1 cellular context compared by ENCODE assay signal in the genomic region with DNA sequence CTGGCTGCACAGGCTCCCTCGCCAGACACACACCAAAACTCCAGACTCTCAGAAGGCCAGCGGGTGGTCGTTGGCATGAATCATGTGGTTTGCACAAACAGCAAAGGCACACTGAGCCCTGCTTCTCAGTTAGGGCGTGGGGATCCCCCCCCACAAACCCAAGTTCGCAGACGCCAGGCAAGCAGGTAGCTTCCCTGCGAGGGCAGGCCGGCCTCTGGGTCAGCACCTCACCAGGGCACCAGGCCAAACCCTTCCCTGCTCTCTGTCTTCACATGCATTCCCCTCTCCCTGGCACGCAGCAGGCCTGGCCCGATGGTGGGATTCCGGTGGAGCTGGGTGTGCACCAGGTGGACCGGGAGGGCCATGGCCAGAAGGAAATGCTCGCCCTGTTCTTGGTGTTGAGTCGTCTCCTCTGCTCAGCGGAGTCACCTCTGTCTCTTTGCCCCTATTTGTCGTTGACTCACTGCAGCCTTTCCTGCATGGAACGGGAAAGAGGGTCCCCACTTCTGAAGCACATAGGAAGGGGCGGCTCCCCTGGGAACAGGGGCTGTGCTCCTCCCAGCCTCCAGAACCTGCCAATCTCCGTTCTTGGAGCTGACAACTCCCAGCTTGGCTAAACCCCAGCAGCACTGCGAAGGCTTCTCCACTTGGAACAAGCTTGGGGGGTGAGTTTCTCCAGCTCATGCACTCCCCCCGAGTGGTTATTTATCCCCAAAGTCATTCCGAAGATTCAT.
TF ChIP-seq lines count a peak whose summit lies in the region.

No MANE protein-coding gene starts in this region.

TF ChIP-seq in H1, 55 proteins besides CTCF, POLR2A, EP300 and RAD21:
- TF ChIP-seq SP4 (IDR thresholded peaks at IDR 0.05; ENCODE audit: low read length), result no peak
- TF ChIP-seq, protein P1, sequence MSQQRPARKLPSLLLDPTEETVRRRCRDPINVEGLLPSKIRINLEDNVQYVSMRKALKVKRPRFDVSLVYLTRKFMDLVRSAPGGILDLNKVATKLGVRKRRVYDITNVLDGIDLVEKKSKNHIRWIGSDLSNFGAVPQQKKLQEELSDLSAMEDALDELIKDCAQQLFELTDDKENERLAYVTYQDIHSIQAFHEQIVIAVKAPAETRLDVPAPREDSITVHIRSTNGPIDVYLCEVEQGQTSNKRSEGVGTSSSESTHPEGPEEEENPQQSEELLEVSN (IDR thresholded peaks at IDR 0.05), result no peak
- no peak for TF ChIP-seq SIN3A (conservative IDR thresholded peaks at IDR 0.05 in 1 of 2, IDR thresholded peaks at IDR 0.05 in 1 of 2; ENCODE audit: low read depth in 1 of 2, low read length in 2 of 2)
- TF ChIP-seq CREB1 (IDR thresholded peaks at IDR 0.05), result no peak
- no peak for TF ChIP-seq TEAD4 (IDR thresholded peaks at IDR 0.05; ENCODE audit: low read depth, low read length)
- TF ChIP-seq YY1 (IDR thresholded peaks at IDR 0.05; ENCODE audit: low read depth, low read length), result no peak
- no peak for TF ChIP-seq KDM5A (IDR thresholded peaks at IDR 0.05; ENCODE audit: low read length)
- TF ChIP-seq BCL11A (IDR thresholded peaks at IDR 0.05; ENCODE audit: low read depth in 2 of 2, low read length in 2 of 2), result no peak
- TF ChIP-seq, protein P2, sequence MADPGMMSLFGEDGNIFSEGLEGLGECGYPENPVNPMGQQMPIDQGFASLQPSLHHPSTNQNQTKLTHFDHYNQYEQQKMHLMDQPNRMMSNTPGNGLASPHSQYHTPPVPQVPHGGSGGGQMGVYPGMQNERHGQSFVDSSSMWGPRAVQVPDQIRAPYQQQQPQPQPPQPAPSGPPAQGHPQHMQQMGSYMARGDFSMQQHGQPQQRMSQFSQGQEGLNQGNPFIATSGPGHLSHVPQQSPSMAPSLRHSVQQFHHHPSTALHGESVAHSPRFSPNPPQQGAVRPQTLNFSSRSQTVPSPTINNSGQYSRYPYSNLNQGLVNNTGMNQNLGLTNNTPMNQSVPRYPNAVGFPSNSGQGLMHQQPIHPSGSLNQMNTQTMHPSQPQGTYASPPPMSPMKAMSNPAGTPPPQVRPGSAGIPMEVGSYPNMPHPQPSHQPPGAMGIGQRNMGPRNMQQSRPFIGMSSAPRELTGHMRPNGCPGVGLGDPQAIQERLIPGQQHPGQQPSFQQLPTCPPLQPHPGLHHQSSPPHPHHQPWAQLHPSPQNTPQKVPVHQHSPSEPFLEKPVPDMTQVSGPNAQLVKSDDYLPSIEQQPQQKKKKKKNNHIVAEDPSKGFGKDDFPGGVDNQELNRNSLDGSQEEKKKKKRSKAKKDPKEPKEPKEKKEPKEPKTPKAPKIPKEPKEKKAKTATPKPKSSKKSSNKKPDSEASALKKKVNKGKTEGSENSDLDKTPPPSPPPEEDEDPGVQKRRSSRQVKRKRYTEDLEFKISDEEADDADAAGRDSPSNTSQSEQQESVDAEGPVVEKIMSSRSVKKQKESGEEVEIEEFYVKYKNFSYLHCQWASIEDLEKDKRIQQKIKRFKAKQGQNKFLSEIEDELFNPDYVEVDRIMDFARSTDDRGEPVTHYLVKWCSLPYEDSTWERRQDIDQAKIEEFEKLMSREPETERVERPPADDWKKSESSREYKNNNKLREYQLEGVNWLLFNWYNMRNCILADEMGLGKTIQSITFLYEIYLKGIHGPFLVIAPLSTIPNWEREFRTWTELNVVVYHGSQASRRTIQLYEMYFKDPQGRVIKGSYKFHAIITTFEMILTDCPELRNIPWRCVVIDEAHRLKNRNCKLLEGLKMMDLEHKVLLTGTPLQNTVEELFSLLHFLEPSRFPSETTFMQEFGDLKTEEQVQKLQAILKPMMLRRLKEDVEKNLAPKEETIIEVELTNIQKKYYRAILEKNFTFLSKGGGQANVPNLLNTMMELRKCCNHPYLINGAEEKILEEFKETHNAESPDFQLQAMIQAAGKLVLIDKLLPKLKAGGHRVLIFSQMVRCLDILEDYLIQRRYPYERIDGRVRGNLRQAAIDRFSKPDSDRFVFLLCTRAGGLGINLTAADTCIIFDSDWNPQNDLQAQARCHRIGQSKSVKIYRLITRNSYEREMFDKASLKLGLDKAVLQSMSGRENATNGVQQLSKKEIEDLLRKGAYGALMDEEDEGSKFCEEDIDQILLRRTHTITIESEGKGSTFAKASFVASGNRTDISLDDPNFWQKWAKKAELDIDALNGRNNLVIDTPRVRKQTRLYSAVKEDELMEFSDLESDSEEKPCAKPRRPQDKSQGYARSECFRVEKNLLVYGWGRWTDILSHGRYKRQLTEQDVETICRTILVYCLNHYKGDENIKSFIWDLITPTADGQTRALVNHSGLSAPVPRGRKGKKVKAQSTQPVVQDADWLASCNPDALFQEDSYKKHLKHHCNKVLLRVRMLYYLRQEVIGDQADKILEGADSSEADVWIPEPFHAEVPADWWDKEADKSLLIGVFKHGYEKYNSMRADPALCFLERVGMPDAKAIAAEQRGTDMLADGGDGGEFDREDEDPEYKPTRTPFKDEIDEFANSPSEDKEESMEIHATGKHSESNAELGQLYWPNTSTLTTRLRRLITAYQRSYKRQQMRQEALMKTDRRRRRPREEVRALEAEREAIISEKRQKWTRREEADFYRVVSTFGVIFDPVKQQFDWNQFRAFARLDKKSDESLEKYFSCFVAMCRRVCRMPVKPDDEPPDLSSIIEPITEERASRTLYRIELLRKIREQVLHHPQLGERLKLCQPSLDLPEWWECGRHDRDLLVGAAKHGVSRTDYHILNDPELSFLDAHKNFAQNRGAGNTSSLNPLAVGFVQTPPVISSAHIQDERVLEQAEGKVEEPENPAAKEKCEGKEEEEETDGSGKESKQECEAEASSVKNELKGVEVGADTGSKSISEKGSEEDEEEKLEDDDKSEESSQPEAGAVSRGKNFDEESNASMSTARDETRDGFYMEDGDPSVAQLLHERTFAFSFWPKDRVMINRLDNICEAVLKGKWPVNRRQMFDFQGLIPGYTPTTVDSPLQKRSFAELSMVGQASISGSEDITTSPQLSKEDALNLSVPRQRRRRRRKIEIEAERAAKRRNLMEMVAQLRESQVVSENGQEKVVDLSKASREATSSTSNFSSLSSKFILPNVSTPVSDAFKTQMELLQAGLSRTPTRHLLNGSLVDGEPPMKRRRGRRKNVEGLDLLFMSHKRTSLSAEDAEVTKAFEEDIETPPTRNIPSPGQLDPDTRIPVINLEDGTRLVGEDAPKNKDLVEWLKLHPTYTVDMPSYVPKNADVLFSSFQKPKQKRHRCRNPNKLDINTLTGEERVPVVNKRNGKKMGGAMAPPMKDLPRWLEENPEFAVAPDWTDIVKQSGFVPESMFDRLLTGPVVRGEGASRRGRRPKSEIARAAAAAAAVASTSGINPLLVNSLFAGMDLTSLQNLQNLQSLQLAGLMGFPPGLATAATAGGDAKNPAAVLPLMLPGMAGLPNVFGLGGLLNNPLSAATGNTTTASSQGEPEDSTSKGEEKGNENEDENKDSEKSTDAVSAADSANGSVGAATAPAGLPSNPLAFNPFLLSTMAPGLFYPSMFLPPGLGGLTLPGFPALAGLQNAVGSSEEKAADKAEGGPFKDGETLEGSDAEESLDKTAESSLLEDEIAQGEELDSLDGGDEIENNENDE (IDR thresholded peaks at IDR 0.05; ENCODE audit: insufficient replicate concordance, low read length), result no peak
- TF ChIP-seq RNF2 (IDR thresholded peaks at IDR 0.05; ENCODE audit: borderline replicate concordance, low read depth, low read length, missing control alignments, poor library complexity, severe bottlenecking), result no peak
- TF ChIP-seq KDM1A (IDR thresholded peaks at IDR 0.05; ENCODE audit: borderline replicate concordance, low read length), result no peak
- no peak for TF ChIP-seq SRF (IDR thresholded peaks at IDR 0.05; ENCODE audit: low read depth, low read length)
- TF ChIP-seq CBX8 (IDR thresholded peaks at IDR 0.05; ENCODE audit: borderline replicate concordance, low read depth, low read length), result no peak
- no peak for TF ChIP-seq SIX5 (IDR thresholded peaks at IDR 0.05; ENCODE audit: low read depth, low read length)
- TF ChIP-seq, protein P3, sequence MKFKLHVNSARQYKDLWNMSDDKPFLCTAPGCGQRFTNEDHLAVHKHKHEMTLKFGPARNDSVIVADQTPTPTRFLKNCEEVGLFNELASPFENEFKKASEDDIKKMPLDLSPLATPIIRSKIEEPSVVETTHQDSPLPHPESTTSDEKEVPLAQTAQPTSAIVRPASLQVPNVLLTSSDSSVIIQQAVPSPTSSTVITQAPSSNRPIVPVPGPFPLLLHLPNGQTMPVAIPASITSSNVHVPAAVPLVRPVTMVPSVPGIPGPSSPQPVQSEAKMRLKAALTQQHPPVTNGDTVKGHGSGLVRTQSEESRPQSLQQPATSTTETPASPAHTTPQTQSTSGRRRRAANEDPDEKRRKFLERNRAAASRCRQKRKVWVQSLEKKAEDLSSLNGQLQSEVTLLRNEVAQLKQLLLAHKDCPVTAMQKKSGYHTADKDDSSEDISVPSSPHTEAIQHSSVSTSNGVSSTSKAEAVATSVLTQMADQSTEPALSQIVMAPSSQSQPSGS (IDR thresholded peaks at IDR 0.05; ENCODE audit: low read length), result no peak
- no peak for TF ChIP-seq NANOG (IDR thresholded peaks at IDR 0.05; ENCODE audit: insufficient read depth, low read depth, low read length, poor library complexity, severe bottlenecking)
- TF ChIP-seq SP1 (IDR thresholded peaks at IDR 0.05; ENCODE audit: low read depth, low read length), result no peak
- no peak for TF ChIP-seq EGR1 (IDR thresholded peaks at IDR 0.05; ENCODE audit: borderline replicate concordance, low read depth, low read length)
- TF ChIP-seq HDAC2 (IDR thresholded peaks at IDR 0.05; ENCODE audit: borderline replicate concordance in 1 of 2, low read depth in 2 of 2, low read length in 2 of 2), result no peak
